ENCODE assay signal across 10 cellular contexts in the genomic region with DNA sequence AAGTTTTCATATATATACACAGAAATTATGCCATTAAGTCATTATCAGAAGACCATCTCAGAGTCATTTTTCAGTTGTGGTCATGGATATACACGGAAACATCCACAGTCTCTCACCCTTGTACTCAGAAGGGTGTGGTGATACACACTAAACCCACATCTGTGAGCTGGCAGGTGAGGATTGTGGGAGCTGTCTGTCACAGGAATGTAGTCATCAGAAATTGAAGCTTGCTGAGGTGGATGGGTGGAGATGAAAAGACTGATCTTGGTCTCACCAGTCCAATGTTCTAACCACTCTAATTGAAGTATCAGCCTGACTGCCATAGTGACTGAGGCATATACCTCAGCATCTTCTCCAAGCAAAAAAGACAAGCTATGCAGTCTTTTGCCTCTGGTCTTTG.
DNase-seq lines count a peak whose midpoint lies in the region; ATAC-seq and TF ChIP-seq lines count a peak whose summit lies in the region.
"Had no signal": no experiment of that assay in that cellular context is flagged by ENCODE, and none has a peak within 500 bp of the region (broad histone marks: within the 10 kb centered on the region; RNA-seq: fewer than 3 reads in every experiment).

No MANE protein-coding gene starts in this region.

- ATAC-seq in activated CD8-positive, alpha-beta T cell treated with anti-CD3 and anti-CD28 coated beads, Interleukin-2, amount 10 ng/mL, durations not matched to agents 7 days and 5 days = peak; percentile 97
- ATAC-seq in effector memory CD8-positive, alpha-beta T cell (replicated peaks) = peak; percentile 94
- ATAC-seq in GM21528 (IDR thresholded peaks at IDR 0.05; ENCODE audit: low FRiP score, unreplicated experiment) = no peak
- no peak for ATAC-seq in GM18519 (IDR thresholded peaks at IDR 0.05; ENCODE audit: low FRiP score, unreplicated experiment)

- H3K4me3 Mint-ChIP-seq in activated CD8-positive, alpha-beta T cell treated with anti-CD3 and anti-CD28 coated beads, Interleukin-2, amount 10 ng/mL, durations not matched to agents 7 days and 5 days = no peak overlapping the region
- no peak overlapping the region for H3K4me3 Mint-ChIP-seq in effector memory CD8-positive, alpha-beta T cell

- H3K27me3 ChIP-seq in Loucy (ENCODE audit: insufficient read depth, low read length, poor library complexity, severe bottlenecking) = no peaks in the 10 kb centered on the region
- H3K27me3 ChIP-seq: thyroid gland had no signal

- CTCF ChIA-PET in activated CD8-positive, alpha-beta T cell treated with anti-CD3 and anti-CD28 coated beads, Interleukin-2, amount 10 ng/mL, durations not matched to agents 7 days and 5 days (lab: Charles Lee) = interaction anchor here (0.9 to 2.0 kb wide), 4 partner anchors 11 to 554 kb away, joined by 3 to 11 read pairs (median 4); no protein-coding TSS in a partner anchor

- POLR2A ChIA-PET in activated CD8-positive, alpha-beta T cell treated with anti-CD3 and anti-CD28 coated beads, Interleukin-2, amount 10 ng/mL, durations not matched to agents 7 days and 5 days (lab: Charles Lee) = interaction anchor here (0.7 kb wide), 1 partner anchor 11 kb away, joined by 3 read pairs; no protein-coding TSS in a partner anchor

- H4K20me1 ChIP-seq in Loucy (ENCODE audit: insufficient read depth, low read length, poor library complexity, severe bottlenecking) = no peaks in the 10 kb centered on the region

- no peak overlapping the region for H3K9ac ChIP-seq in Loucy (ENCODE audit: low read depth, low read length, poor library complexity, severe bottlenecking)

- DNase-seq in activated CD8-positive, alpha-beta T cell treated with anti-CD3 and anti-CD28 coated beads, Interleukin-2, amount 10 ng/mL, durations not matched to agents 7 days and 5 days = peak; percentile 80
- peak in 2 of 3 experiments; percentile 2 to 10 for DNase-seq in effector memory CD8-positive, alpha-beta T cell
- DNase-seq in stimulated activated CD4-positive, alpha-beta T cell treated with anti-CD3 and anti-CD28 coated beads, TNF-alpha, amount 100 ng/mL, for 48 hours (ENCODE audit: low read depth in 3 of 3) = peak in 2 of 3 donors; percentile 17 to 50
- DNase-seq in DMS53 treated with DMSO at 0.1 percent for 48 hours (lab: John Stamatoyannopoulos, UW; ENCODE audit: unreplicated experiment) = no peak
- DNase-seq: NCI-H446, thyroid gland had no signal

- H3K4me3 ChIP-seq in Loucy (ENCODE audit: low read length, poor library complexity, severe bottlenecking) = no peak overlapping the region
- H3K4me3 ChIP-seq: thyroid gland had no signal

- H3K36me3 Mint-ChIP-seq in activated CD8-positive, alpha-beta T cell treated with anti-CD3 and anti-CD28 coated beads, Interleukin-2, amount 10 ng/mL, durations not matched to agents 7 days and 5 days (ENCODE audit: low read depth) = peaks cover 19% of the 10 kb centered on the region
- H3K36me3 Mint-ChIP-seq in effector memory CD8-positive, alpha-beta T cell (ENCODE audit: insufficient read depth) = peaks cover 3% of the 10 kb centered on the region

- H2AFZ ChIP-seq in Loucy (ENCODE audit: low read length) = no peak overlapping the region

- H3K4me1 Mint-ChIP-seq in activated CD8-positive, alpha-beta T cell treated with anti-CD3 and anti-CD28 coated beads, Interleukin-2, amount 10 ng/mL, durations not matched to agents 7 days and 5 days (ENCODE audit: low read depth) = peaks cover 27% of the 10 kb centered on the region
- H3K4me1 Mint-ChIP-seq in effector memory CD8-positive, alpha-beta T cell (ENCODE audit: low read depth in 2 of 2) = peaks cover 15 to 23% of the 10 kb centered on the region in 2 donors

- H3F3A ChIP-seq in Loucy (ENCODE audit: low read depth) = peaks cover 13% of the 10 kb centered on the region; the same call in 1 of the 2 replicates

- H3K4me1 ChIP-seq in Loucy (ENCODE audit: insufficient read depth, low read length, poor library complexity, severe bottlenecking) = peaks cover 33% of the 10 kb centered on the region
- H3K4me1 ChIP-seq: thyroid gland had no signal

- no peaks in the 10 kb centered on the region for H3K9me3 ChIP-seq in Loucy (ENCODE audit: insufficient read depth, low read depth, low read length)
- H3K9me3 ChIP-seq: thyroid gland had no signal

- no peak for TF ChIP-seq CTCF in Loucy (conservative IDR thresholded peaks at IDR 0.05; ENCODE audit: low read length)

- no peaks in the 10 kb centered on the region for H3K79me2 ChIP-seq in Loucy (ENCODE audit: insufficient read depth, low read length)

- H3K27ac Mint-ChIP-seq in activated CD8-positive, alpha-beta T cell treated with anti-CD3 and anti-CD28 coated beads, Interleukin-2, amount 10 ng/mL, durations not matched to agents 7 days and 5 days = peak overlapping the region; percentile 22
- H3K27ac Mint-ChIP-seq in effector memory CD8-positive, alpha-beta T cell = peak overlapping the region in 1 of 2 donors; percentile 29

- no peaks in the 10 kb centered on the region for H3K36me3 ChIP-seq in Loucy (ENCODE audit: insufficient read depth, low read length)
- H3K36me3 ChIP-seq: thyroid gland had no signal

- H3K9me2 ChIP-seq in Loucy (replicated peaks; ENCODE audit: low read depth, low read length) = no peaks in the 10 kb centered on the region

- no peaks in the 10 kb centered on the region for H3K27me3 Mint-ChIP-seq in activated CD8-positive, alpha-beta T cell treated with anti-CD3 and anti-CD28 coated beads, Interleukin-2, amount 10 ng/mL, durations not matched to agents 7 days and 5 days (ENCODE audit: low read depth)
- no peaks in the 10 kb centered on the region for H3K27me3 Mint-ChIP-seq in effector memory CD8-positive, alpha-beta T cell
- H3K27me3 Mint-ChIP-seq: activated naive CD8-positive, alpha-beta T cell had no signal

- no peaks in the 10 kb centered on the region for H3K9me3 Mint-ChIP-seq in activated CD8-positive, alpha-beta T cell treated with anti-CD3 and anti-CD28 coated beads, Interleukin-2, amount 10 ng/mL, durations not matched to agents 7 days and 5 days (ENCODE audit: insufficient read depth)
- H3K9me3 Mint-ChIP-seq in effector memory CD8-positive, alpha-beta T cell = no peaks in the 10 kb centered on the region

- peak overlapping the region; percentile 53 for H3K4me2 ChIP-seq in Loucy (ENCODE audit: low read depth, low read length, poor library complexity, severe bottlenecking)

Comparison
In these comparisons a context has a peak if more than half of its experiments do, and no peak if none do; other contexts are left out.
1. ATAC-seq: peak in activated CD8-positive, alpha-beta T cell treated with anti-CD3 and anti-CD28 coated beads, Interleukin-2, amount 10 ng/mL, durations not matched to agents 7 days and 5 days (single experiment) and effector memory CD8-positive, alpha-beta T cell (single experiment); none in GM21528 (single experiment) and GM18519 (single experiment).